24 cellular contexts compared by ENCODE assay signal in genomic region chr14:27228053-27228452, GRCh38.
"Had no signal": no experiment of that assay in that cellular context is flagged by ENCODE, and none has a peak within 500 bp of the region (broad histone marks: within the 10 kb centered on the region; RNA-seq: fewer than 3 reads in every experiment).

No MANE protein-coding gene starts in this region.

- ATAC-seq: activated naive CD4-positive, alpha-beta T cell treated with anti-CD3 and anti-CD28 coated beads, Interleukin-2, amount 50 U/mL, for 72 hours; activated naive CD8-positive, alpha-beta T cell treated with anti-CD3 and anti-CD28 coated beads, Interleukin-2, amount 50 U/mL, for 24 hours; activated T-cell treated with anti-CD3 and anti-CD28 coated beads, Interleukin-2, amount 50 U/mL, for 4 hours; K562; T-helper 17 cell had no signal

- H3K27ac ChIP-seq: brain microvascular endothelial cell, VCaP had no signal

- H3K36me3 ChIP-seq: brain microvascular endothelial cell had no signal

- H3K4me3 ChIP-seq: K562 had no signal

- DNase-seq: activated CD4-positive, alpha-beta memory T cell treated with anti-CD3 and anti-CD28 coated beads for 36 hours; activated CD4-positive, alpha-beta T cell treated with anti-CD3 and anti-CD28 coated beads, Interleukin-2, amount 10 ng/mL, durations not matched to agents 7 days and 5 days; activated CD4-positive, CD25-positive, alpha-beta regulatory T cell; activated CD8-positive, alpha-beta memory T cell treated with anti-CD3 and anti-CD28 coated beads for 24 hours; activated effector memory CD4-positive, alpha-beta T cell treated with anti-CD3 and anti-CD28 coated beads, Interleukin-2, amount 50 U/mL, for 16 hours; activated naive CD4-positive, alpha-beta T cell treated with Interleukin-2 at 50 U/mL for 16 hours; activated naive CD8-positive, alpha-beta T cell treated with anti-CD3 and anti-CD28 coated beads, Interleukin-2, amount 50 U/mL, for 24 hours; activated T-cell treated with anti-CD3 and anti-CD28 coated beads, Interleukin-2, amount 50 U/mL, for 4 hours; amygdala; brain microvascular endothelial cell; Karpas-422; NCI-H1105 treated with DMSO at 0.1 percent for 48 hours; NCI-H1436 treated with DMSO at 0.1 percent for 48 hours; NCI-H187; NCI-H2081 treated with DMSO at 0.1 percent for 48 hours; NCI-H2227 treated with DMSO at 0.1 percent for 48 hours; NCI-H526; NK-92 treated with Interleukin-12 subunit alpha and Interleukin-12 subunit beta, amount 100 ng/mL, for 24 hours; SIG-M5; T-helper 17 cell; T1000 had no signal

- H3K27me3 ChIP-seq: brain microvascular endothelial cell had no signal
